18 cellular contexts compared by ENCODE assay signal in the genomic region with DNA sequence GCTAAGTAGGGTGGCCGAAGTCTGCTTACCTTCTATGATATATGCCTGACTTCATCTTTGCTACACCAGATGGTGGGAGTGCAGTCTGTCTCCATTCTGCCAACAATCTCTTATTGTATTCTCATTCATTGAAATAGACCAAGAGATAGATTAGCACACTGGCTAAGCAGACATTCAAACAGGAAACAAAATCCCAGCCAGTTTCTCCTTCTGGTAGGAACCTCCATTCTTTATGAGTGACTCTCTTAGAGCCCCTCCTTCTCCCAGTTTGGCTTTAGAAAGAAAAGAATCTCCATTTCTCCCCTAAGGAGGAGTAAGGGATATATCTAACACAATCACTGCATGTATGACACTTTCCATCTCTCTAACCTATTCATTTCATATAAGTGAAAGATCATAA.
DNase-seq lines count a peak whose midpoint lies in the region; ATAC-seq, FAIRE-seq and TF ChIP-seq lines count a peak whose summit lies in the region.
"Had no signal": no experiment of that assay in that cellular context is flagged by ENCODE, and none has a peak within 500 bp of the region (broad histone marks: within the 10 kb centered on the region; RNA-seq: fewer than 3 reads in every experiment).

No MANE protein-coding gene starts in this region.

- peaks cover 87% of the 10 kb centered on the region for H3K4me1 Mint-ChIP-seq in CD4-positive, alpha-beta T cell (ENCODE audit: low read depth)
- H3K4me1 Mint-ChIP-seq in activated T-helper 17 cell treated with anti-CD3 and anti-CD28 coated beads, Interleukin-2, amount 50 U/mL, for 72 hours: peaks cover 26% of the 10 kb centered on the region

- POLR2A ChIA-PET in CD4-positive, alpha-beta T cell (lab: Charles Lee): interaction anchor here (1.5 kb wide), 1 partner anchor 282 kb away, joined by 3 read pairs; a partner anchor contains a TSS

- no peak for TF ChIP-seq CTCF in CD4-positive, alpha-beta T cell (IDR thresholded peaks at IDR 0.05)

- H3K9me3 ChIP-seq in CD4-positive, alpha-beta T cell (ENCODE audit: control insufficient read depth, low read length): no peaks in the 10 kb centered on the region
- H3K9me3 ChIP-seq: BLaER1 treated with 17β-estradiol and CSF1 and Interleukin-3, amounts not matched to agents 10 nM and 100 nM; tibial nerve had no signal

- peaks cover 1% of the 10 kb centered on the region for H3K9me3 Mint-ChIP-seq in CD4-positive, alpha-beta T cell
- H3K9me3 Mint-ChIP-seq in activated T-helper 17 cell treated with anti-CD3 and anti-CD28 coated beads, Interleukin-2, amount 50 U/mL, for 72 hours: peaks cover 3% of the 10 kb centered on the region

- H3K27ac Mint-ChIP-seq in CD4-positive, alpha-beta T cell: peak overlapping the region; percentile 34
- peak overlapping the region; percentile 16 for H3K27ac Mint-ChIP-seq in activated T-helper 17 cell treated with anti-CD3 and anti-CD28 coated beads, Interleukin-2, amount 50 U/mL, for 72 hours

- H3K4me3 Mint-ChIP-seq in CD4-positive, alpha-beta T cell: peak overlapping the region; percentile 11
- H3K4me3 Mint-ChIP-seq in activated T-helper 17 cell treated with anti-CD3 and anti-CD28 coated beads, Interleukin-2, amount 50 U/mL, for 72 hours: peak overlapping the region; percentile 19

- no peak overlapping the region for H3K27ac ChIP-seq in CD4-positive, alpha-beta T cell (ENCODE audit: low read depth, low read length)
- H3K27ac ChIP-seq: BLaER1 treated with 17β-estradiol and CSF1 and Interleukin-3, amounts not matched to agents 10 nM and 100 nM; hepatocyte; tibial nerve had no signal

- H3K27me3 ChIP-seq in CD4-positive, alpha-beta T cell (ENCODE audit: control insufficient read depth, insufficient read depth, low read length): no peaks in the 10 kb centered on the region
- H3K27me3 ChIP-seq: BLaER1 treated with 17β-estradiol and CSF1 and Interleukin-3, amounts not matched to agents 10 nM and 100 nM; hepatocyte; tibial nerve had no signal

- no peak for DNase-seq in CD4-positive, alpha-beta T cell
- DNase-seq in GM03348 (ENCODE audit: low spot score) (peak; percentile 33), iris pigment epithelial cell (ENCODE audit: low read depth) (peak; percentile 40), NAMALWA (ENCODE audit: low spot score) (no peak), RCC 7860 (ENCODE audit: low spot score) (no peak), anterior cingulate cortex (lab: John Stamatoyannopoulos, UW) (no peak)
- DNase-seq: midbrain; NCI-H1092; nucleus accumbens; stimulated activated CD4-positive, alpha-beta T cell treated with anti-CD3 and anti-CD28 coated beads, Interleukin-4, amount 100 ng/mL, for 4 hours had no signal

- FAIRE-seq in RCC 7860 (lab: Jason Lieb, UNC): no peak
- FAIRE-seq: GM12891, HepG2 had no signal

- intact Hi-C loops in CD4-positive, alpha-beta T cell (cut with DNase I, micrococcal nuclease): no loop called here

- H3K36me3 Mint-ChIP-seq in CD4-positive, alpha-beta T cell (ENCODE audit: low read depth): no peaks in the 10 kb centered on the region
- no peaks in the 10 kb centered on the region for H3K36me3 Mint-ChIP-seq in activated T-helper 17 cell treated with anti-CD3 and anti-CD28 coated beads, Interleukin-2, amount 50 U/mL, for 72 hours (ENCODE audit: low read depth)

- CTCF ChIA-PET in CD4-positive, alpha-beta T cell (lab: Charles Lee): no interaction called here

- H3K27me3 Mint-ChIP-seq in CD4-positive, alpha-beta T cell: no peaks in the 10 kb centered on the region
- no peaks in the 10 kb centered on the region for H3K27me3 Mint-ChIP-seq in activated T-helper 17 cell treated with anti-CD3 and anti-CD28 coated beads, Interleukin-2, amount 50 U/mL, for 72 hours

- ATAC-seq in CD4-positive, alpha-beta T cell (ENCODE audit: poor library complexity): no peak
- no peak for ATAC-seq in activated T-helper 17 cell treated with anti-CD3 and anti-CD28 coated beads, Interleukin-2, amount 50 U/mL, for 72 hours (replicated peaks)
- ATAC-seq in GM21786 (IDR thresholded peaks at IDR 0.05; ENCODE audit: unreplicated experiment): no peak
- ATAC-seq: activated CD4-positive, CD25-positive, alpha-beta regulatory T cell treated with anti-CD3 and anti-CD28 coated beads, Interleukin-2, amount 50 U/mL, for 24 hours; HepG2 had no signal

Comparison
In these comparisons a context has a peak if more than half of its experiments do, and no peak if none do; other contexts are left out.
1. DNase-seq: peak in GM03348 (single experiment) and iris pigment epithelial cell (single experiment); none in CD4-positive, alpha-beta T cell (0 of 10), NAMALWA (single experiment), RCC 7860 (single experiment) and anterior cingulate cortex (0 of 58).